Comparison of ENCODE assay signal across 8 cellular contexts in the genomic region with DNA sequence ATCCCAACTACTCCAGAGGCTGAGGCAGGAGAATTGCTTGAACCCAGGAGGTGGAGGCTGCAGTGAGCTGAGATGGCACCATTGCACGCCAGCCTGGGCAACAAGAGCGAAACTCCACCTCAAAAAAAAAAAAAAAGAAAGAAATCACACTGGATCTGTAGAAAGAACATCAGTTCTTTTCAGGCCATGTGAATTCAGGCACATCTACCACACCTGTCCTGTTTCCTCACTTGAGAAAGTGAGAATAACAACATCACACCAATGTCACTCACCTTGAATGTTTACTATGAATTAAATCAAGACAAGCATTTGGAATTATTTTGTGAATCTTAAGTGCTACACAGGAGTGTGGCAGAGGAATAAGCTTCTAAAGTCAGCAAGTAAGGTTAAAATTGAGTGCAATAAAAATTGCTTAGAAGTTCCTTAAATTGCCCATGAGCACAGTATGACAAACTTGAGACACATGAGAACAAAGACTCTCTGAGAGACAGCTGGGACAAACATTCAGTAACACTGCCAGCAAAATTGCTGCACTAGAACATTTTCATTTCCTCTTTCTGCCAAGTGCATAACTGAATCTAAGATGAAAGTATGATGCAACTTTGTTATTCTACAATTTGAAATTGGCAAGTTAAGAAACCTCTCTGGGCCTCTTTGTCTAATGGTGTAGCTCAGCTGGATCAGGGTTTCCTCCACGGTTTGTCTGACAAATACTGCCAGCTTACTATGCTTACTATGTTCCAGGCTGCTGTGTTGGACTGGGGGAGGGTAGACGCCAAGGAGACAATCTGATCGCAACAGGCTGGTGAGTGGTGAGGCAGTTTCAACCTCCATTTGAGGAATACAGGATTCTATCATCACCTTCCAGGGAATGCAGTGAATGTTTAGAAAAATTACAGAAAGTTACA. TPM values are rescaled to one million over a fixed set of nuclear protein-coding genes. Genes with fewer than 3 reads are reported as not detected.
DNase-seq lines count a peak whose midpoint lies in the region; ATAC-seq and TF ChIP-seq lines count a peak whose summit lies in the region.

No MANE protein-coding gene starts in this region.

- WGBS in aorta, 2 donors: 28 to 30% methylated on average over 5 of the region's 5 CpGs

- H3K9me3 Mint-ChIP-seq in HFFc6 (no peaks in the 10 kb centered on the region), nephron (no peaks in the 10 kb centered on the region)

- H3K27me3 ChIP-seq in aorta (ENCODE audit: control insufficient read depth in 1 of 2, insufficient read depth in 2 of 2, low read length in 1 of 2): no peaks in the 10 kb centered on the region

- H3K4me3 Mint-ChIP-seq in HFFc6 (peak overlapping the region; percentile 95), nephron (peak overlapping the region; percentile 89 to 94 (median 93))

- H3K36me3 ChIP-seq in aorta (ENCODE audit: control insufficient read depth in 1 of 2, insufficient read depth in 2 of 2, low read length in 1 of 2): no peaks in the 10 kb centered on the region

- H3K27ac ChIP-seq in epithelial cell of prostate (peak overlapping the region; percentile 84), aorta (ENCODE audit: low read depth in 1 of 2, low read length in 2 of 2) (peak overlapping the region in 1 of 2 donors; percentile 61)

- H3K27me3 Mint-ChIP-seq in HFFc6 (ENCODE audit: insufficient read depth): peaks cover 5% of the 10 kb centered on the region
- no peaks in the 10 kb centered on the region for H3K27me3 Mint-ChIP-seq in nephron (ENCODE audit: low read depth)

- intact Hi-C loops in aorta (cut with DNase I): no loop called here

- H3K4me1 ChIP-seq in aorta (ENCODE audit: control insufficient read depth in 1 of 2, insufficient read depth in 2 of 2, low read length in 2 of 2): peaks cover 2 to 8% of the 10 kb centered on the region in 2 donors

- H3K27ac Mint-ChIP-seq in HFFc6: peak overlapping the region; percentile 90
- peak overlapping the region; percentile 92 to 95 (median 93) for H3K27ac Mint-ChIP-seq in nephron

- peak; percentile 22 for DNase-seq in NCI-H345 (lab: John Stamatoyannopoulos, UW)
- no peak for DNase-seq in NCI-H345 treated with DMSO at 0.1 percent for 48 hours (lab: John Stamatoyannopoulos, UW; ENCODE audit: unreplicated experiment)
- peak; percentile 35 for DNase-seq in HFFc6
- peak; percentile 98 for DNase-seq in NAMALWA (ENCODE audit: low spot score)
- DNase-seq in activated CD4-positive, alpha-beta T cell treated with anti-CD3 and anti-CD28 coated beads, Interleukin-2, amount 50 U/mL, for 1 hour: peak; percentile 25
- no peak for DNase-seq in epithelial cell of prostate (ENCODE audit: low read depth, low spot score)
- peak in 1 of 2 donors; percentile 65 for DNase-seq in aorta

- TF ChIP-seq CTCF in HFFc6 (IDR thresholded peaks at IDR 0.05) (no peak), nephron (IDR thresholded peaks at IDR 0.05; ENCODE audit: unreplicated experiment in 3 of 3) (no peak)

- H3K4me3 ChIP-seq in aorta (ENCODE audit: low read length in 2 of 2): no peak overlapping the region

- peak; percentile 51 for ATAC-seq in aorta (ENCODE audit: low FRiP score)

- peaks cover 37% of the 10 kb centered on the region for H3K4me1 Mint-ChIP-seq in HFFc6 (ENCODE audit: low read depth)
- peaks cover 27% of the 10 kb centered on the region for H3K4me1 Mint-ChIP-seq in nephron

- H3K9me3 ChIP-seq in aorta (ENCODE audit: control insufficient read depth, low read length): no peaks in the 10 kb centered on the region

- H3K36me3 Mint-ChIP-seq in HFFc6 (ENCODE audit: low read depth): peaks cover 13% of the 10 kb centered on the region
- no peaks in the 10 kb centered on the region for H3K36me3 Mint-ChIP-seq in nephron (ENCODE audit: low read depth)

RNA-seq across cellular contexts. Expression of gene RIC1, which starts 1.9 kb away (rescaled TPM):
- 10 to 100 TPM; 25.8 to 35.2 (median 29.8) TPM for total RNA-seq in HFFc6 (2021; fragmentation: NEBNext Ultra II Directional; extraction: Animal tissue kit (Norgen Biotek cat#: 25700))
- 10 to 100 TPM; 27.7 to 36.7 TPM for total RNA-seq in aorta
- polyA plus RNA-seq in aorta: 1 to 10 TPM; 3.0 to 6.9 TPM

Comparison
In these comparisons a context has a peak if more than half of its experiments do, and no peak if none do; other contexts are left out.
1. DNase-seq: peak in NCI-H345 (single experiment), HFFc6 (single experiment), NAMALWA (single experiment) and activated CD4-positive, alpha-beta T cell treated with anti-CD3 and anti-CD28 coated beads, Interleukin-2, amount 50 U/mL, for 1 hour (single experiment); none in NCI-H345 treated with DMSO at 0.1 percent for 48 hours (single experiment) and epithelial cell of prostate (single experiment).